26 cellular contexts compared by ENCODE assay signal in the genomic region with DNA sequence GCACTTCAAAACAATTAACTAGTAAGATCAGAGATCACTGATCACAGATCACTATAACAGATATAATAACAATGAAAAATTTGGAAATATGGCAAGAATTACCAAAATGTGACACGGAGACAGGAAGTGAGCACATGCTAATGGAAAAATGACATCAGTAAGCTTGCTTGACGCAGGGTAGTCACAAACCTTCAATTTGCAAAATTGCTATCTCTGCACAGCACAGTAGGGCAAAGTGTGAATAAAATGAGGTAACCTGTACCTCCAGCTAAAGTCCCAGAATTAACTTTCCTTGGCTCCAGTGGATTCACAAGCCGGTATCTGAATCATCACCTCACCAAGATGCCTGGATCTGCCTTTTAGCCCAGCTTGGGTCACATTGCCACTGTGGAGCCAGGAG. TPM values are rescaled to one million over a fixed set of nuclear protein-coding genes. Genes with fewer than 3 reads are reported as not detected.
"Had no signal": no experiment of that assay in that cellular context is flagged by ENCODE, and none has a peak within 500 bp of the region (broad histone marks: within the 10 kb centered on the region; RNA-seq: fewer than 3 reads in every experiment).

No MANE protein-coding gene starts in this region.

- H3K27ac Mint-ChIP-seq: activated CD4-positive, alpha-beta memory T cell treated with anti-CD3 and anti-CD28 coated beads, Interleukin-2, amount 10 ng/mL, durations not matched to agents 7 days and 5 days; activated CD4-positive, alpha-beta T cell treated with anti-CD3 and anti-CD28 coated beads, Interleukin-2, amount 10 ng/mL, durations not matched to agents 7 days and 5 days; activated naive CD4-positive, alpha-beta T cell treated with anti-CD3 and anti-CD28 coated beads for 36 hours; activated naive CD8-positive, alpha-beta T cell; activated T-helper 17 cell treated with anti-CD3 and anti-CD28 coated beads, Interleukin-2, amount 50 U/mL, for 72 hours; brain; IgD-negative memory B cell; T-cell had no signal

- H3K4me3 Mint-ChIP-seq: activated CD4-positive, alpha-beta memory T cell treated with anti-CD3 and anti-CD28 coated beads, Interleukin-2, amount 10 ng/mL, durations not matched to agents 7 days and 5 days; activated CD4-positive, alpha-beta T cell treated with anti-CD3 and anti-CD28 coated beads, Interleukin-2, amount 10 ng/mL, durations not matched to agents 7 days and 5 days; activated naive CD4-positive, alpha-beta T cell treated with anti-CD3 and anti-CD28 coated beads for 36 hours; activated naive CD8-positive, alpha-beta T cell; activated T-helper 17 cell treated with anti-CD3 and anti-CD28 coated beads, Interleukin-2, amount 50 U/mL, for 72 hours; IgD-negative memory B cell; T-cell had no signal

- H3K36me3 Mint-ChIP-seq: activated naive CD8-positive, alpha-beta T cell; brain; IgD-negative memory B cell; T-cell had no signal

- H3K9me3 Mint-ChIP-seq: activated CD4-positive, alpha-beta memory T cell treated with anti-CD3 and anti-CD28 coated beads, Interleukin-2, amount 10 ng/mL, durations not matched to agents 7 days and 5 days; activated CD4-positive, alpha-beta T cell treated with anti-CD3 and anti-CD28 coated beads, Interleukin-2, amount 10 ng/mL, durations not matched to agents 7 days and 5 days; activated naive CD4-positive, alpha-beta T cell treated with anti-CD3 and anti-CD28 coated beads for 36 hours; activated T-helper 17 cell treated with anti-CD3 and anti-CD28 coated beads, Interleukin-2, amount 50 U/mL, for 72 hours; IgD-negative memory B cell; T-cell had no signal

- DNase-seq: activated CD4-positive, alpha-beta memory T cell treated with anti-CD3 and anti-CD28 coated beads, Interleukin-2, amount 10 ng/mL, durations not matched to agents 7 days and 5 days; activated CD4-positive, alpha-beta T cell treated with anti-CD3 and anti-CD28 coated beads, Interleukin-2, amount 10 ng/mL, durations not matched to agents 7 days and 5 days; activated CD4-positive, CD25-positive, alpha-beta regulatory T cell; activated gamma-delta T cell; activated naive CD4-positive, alpha-beta T cell treated with anti-CD3 and anti-CD28 coated beads for 36 hours; activated T-cell treated with anti-CD3 and anti-CD28 coated beads for 4 hours; activated T-cell treated with anti-CD3 and anti-CD28 coated beads, Interleukin-2, amount 50 U/mL, for 48 hours; amygdala; KG1; NCI-H1092 treated with DMSO at 0.1 percent for 48 hours; NCI-H1417 treated with DMSO at 0.1 percent for 48 hours; NCI-H1694; NCI-H2029; NCI-H2107; NCI-H2171 treated with DMSO at 0.1 percent for 48 hours; NCI-H226; NCI-H510A; NCI-H69; SIG-M5; T-cell; T-helper 2 cell had no signal

RNA-seq across cellular contexts. Expression of a gene that starts 4.2 kb away (rescaled TPM):
- total RNA-seq: activated CD4-positive, alpha-beta T cell treated with anti-CD3 and anti-CD28 coated beads, Interleukin-2, amount 10 ng/mL, durations not matched to agents 7 days and 5 days; activated CD8-positive, alpha-beta memory T cell treated with anti-CD3 and anti-CD28 coated beads for 36 hours; activated naive CD4-positive, alpha-beta T cell treated with anti-CD3 and anti-CD28 coated beads for 36 hours; activated T-helper 17 cell treated with anti-CD3 and anti-CD28 coated beads, Interleukin-2, amount 50 U/mL, for 72 hours had no signal
- polyA plus RNA-seq: IgD-negative memory B cell had no signal

RNA-seq across cellular contexts. Expression of a gene that starts 34.1 kb away (rescaled TPM):
- polyA plus RNA-seq: IgD-negative memory B cell had no signal
